7 cellular contexts compared by ENCODE assay signal in the genomic region with DNA sequence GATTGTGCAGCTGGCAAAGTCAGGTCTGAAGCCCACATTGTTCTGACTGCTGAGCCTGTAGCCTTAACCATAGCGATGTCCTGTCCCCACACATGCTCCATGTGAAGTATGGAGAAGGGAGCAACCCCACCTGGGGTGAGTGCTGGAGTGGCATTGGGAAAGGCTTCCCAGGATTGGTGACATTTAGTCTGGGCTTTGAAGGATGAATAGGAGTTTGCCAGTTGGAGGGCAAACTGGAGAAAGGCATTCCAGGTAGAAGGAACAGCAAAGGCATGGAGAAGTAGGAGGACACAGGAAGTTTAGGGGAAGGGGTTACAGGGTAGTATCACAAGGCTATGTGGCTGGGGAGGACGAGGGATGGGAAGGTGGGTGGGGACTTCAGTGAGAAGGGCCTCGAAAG.
"Had no signal": no experiment of that assay in that cellular context is flagged by ENCODE, and none has a peak within 500 bp of the region (broad histone marks: within the 10 kb centered on the region; RNA-seq: fewer than 3 reads in every experiment).

No MANE protein-coding gene starts in this region.

- H3K4me3 ChIP-seq: GM23338, HAP-1 had no signal

- H3K9me3 ChIP-seq: HAP-1 had no signal

- ATAC-seq: HCT116 had no signal

- H3K4me2 ChIP-seq: GM23338 had no signal

- DNase-seq: H7, IMR-90, KBM-7 had no signal

- FAIRE-seq: HTR-8/SVneo had no signal

- H3K36me3 ChIP-seq: HAP-1 had no signal
